8 cellular contexts compared by ENCODE assay signal in genomic region chr5:76818844-76819831, GRCh38. TPM values are rescaled to one million over a fixed set of nuclear protein-coding genes. Genes with fewer than 3 reads are reported as not detected.
A peak's percentile ranks its signal among the peaks of the same experiment; 100 is the strongest.
DNase-seq lines count a peak whose midpoint lies in the region; ATAC-seq and TF ChIP-seq lines count a peak whose summit lies in the region.

TSS of gene F2RL1 (plus strand) at chr5:76819030. CDS start at chr5:76819183, 153 bp downstream.

- H3K9me3 ChIP-seq in osteoblast (ENCODE audit: low read depth, low read length) (no peaks in the 10 kb centered on the region), upper lobe of left lung (no peaks in the 10 kb centered on the region)

- peak; percentile 90 for ATAC-seq in Right ventricle myocardium inferior
- ATAC-seq in upper lobe of left lung (ENCODE audit: low FRiP score in 2 of 2): peak; percentile 91
- ATAC-seq in HG03280 (IDR thresholded peaks at IDR 0.05; ENCODE audit: unreplicated experiment): no peak

- H3K4me3 ChIP-seq in osteoblast (ENCODE audit: insufficient read depth, low read length): peak within 1 kb of the TSS; percentile 79
- H3K4me3 ChIP-seq in upper lobe of left lung: peak within 1 kb of the TSS; percentile 25 to 65 (median 58)

- peak within 1 kb of the TSS; percentile 86 for H3K4me2 ChIP-seq in osteoblast (ENCODE audit: insufficient read depth, low read length)

- H3K4me1 Mint-ChIP-seq in activated naive CD4-positive, alpha-beta T cell treated with anti-CD3 and anti-CD28 coated beads, Interleukin-2, amount 50 U/mL, for 24 hours: peaks cover 12% of the 10 kb centered on the region

- H3K36me3 ChIP-seq in osteoblast (ENCODE audit: insufficient read depth, low read length): no peaks in the 10 kb centered on the region
- H3K36me3 ChIP-seq in upper lobe of left lung: no peaks in the 10 kb centered on the region

- H3K4me1 ChIP-seq in osteoblast (ENCODE audit: insufficient read depth, low read length) (peaks cover 22% of the 10 kb centered on the region), upper lobe of left lung (peaks cover 6 to 24% (median 14%) of the 10 kb centered on the region in 4 donors)

- peak within 1 kb of the TSS; percentile 82 for H3K4me3 Mint-ChIP-seq in activated naive CD4-positive, alpha-beta T cell treated with anti-CD3 and anti-CD28 coated beads, Interleukin-2, amount 50 U/mL, for 24 hours

- peaks cover 4% of the 10 kb centered on the region for H3K27me3 ChIP-seq in osteoblast (ENCODE audit: insufficient read depth, low read length)
- no peaks in the 10 kb centered on the region for H3K27me3 ChIP-seq in upper lobe of left lung

- CTCF ChIA-PET in HEK293T (lab: Yijun Ruan, JAX): interaction anchor here (0.5 to 0.7 kb wide), 3 partner anchors 31 to 50 kb away, joined by 3 to 5 read pairs (median 5); no protein-coding TSS in a partner anchor
- CTCF ChIA-PET in RWPE1 (lab: Yijun Ruan, JAX): interaction anchor here (0.6 to 2.1 kb wide), 7 partner anchors 12 to 1866 kb away, joined by 3 to 9 read pairs (median 6); no protein-coding TSS in a partner anchor

- H3K36me3 Mint-ChIP-seq in activated naive CD4-positive, alpha-beta T cell treated with anti-CD3 and anti-CD28 coated beads, Interleukin-2, amount 50 U/mL, for 24 hours: peaks cover 2% of the 10 kb centered on the region

- intact Hi-C loops in Right ventricle myocardium inferior (cut with DNase I): no loop called here

- no peaks in the 10 kb centered on the region for H3K9me3 Mint-ChIP-seq in activated naive CD4-positive, alpha-beta T cell treated with anti-CD3 and anti-CD28 coated beads, Interleukin-2, amount 50 U/mL, for 24 hours

- TF ChIP-seq POLR2A in upper lobe of left lung (IDR thresholded peaks at IDR 0.05): peak in 2 of 4 donors; percentile 35 to 67

- H3K79me2 ChIP-seq in osteoblast (ENCODE audit: insufficient read depth, low read length): no peaks in the 10 kb centered on the region

- H4K20me1 ChIP-seq in osteoblast (ENCODE audit: insufficient read depth, low read length): no peaks in the 10 kb centered on the region

- H3K27ac ChIP-seq in RWPE1 (peak within 1 kb of the TSS; percentile 86), osteoblast (ENCODE audit: low read depth, low read length) (peak within 1 kb of the TSS; percentile 36), upper lobe of left lung (peak within 1 kb of the TSS in 3 of 4 donors; percentile 20 to 72 (median 49))

- H3K27ac Mint-ChIP-seq in activated naive CD4-positive, alpha-beta T cell treated with anti-CD3 and anti-CD28 coated beads, Interleukin-2, amount 50 U/mL, for 24 hours: no peak within 1 kb of the TSS

- H3K27me3 Mint-ChIP-seq in activated naive CD4-positive, alpha-beta T cell treated with anti-CD3 and anti-CD28 coated beads, Interleukin-2, amount 50 U/mL, for 24 hours: peaks cover 4% of the 10 kb centered on the region

- peak within 1 kb of the TSS; percentile 33 for H2AFZ ChIP-seq in osteoblast (ENCODE audit: low read length)

- TF ChIP-seq CTCF in RWPE1 (conservative IDR thresholded peaks at IDR 0.05; ENCODE audit: low read depth): no peak
- TF ChIP-seq CTCF in osteoblast (IDR thresholded peaks at IDR 0.05; ENCODE audit: extremely low read depth, low read depth, low read length): no peak
- no peak for TF ChIP-seq CTCF in upper lobe of left lung (IDR thresholded peaks at IDR 0.05)

- peak; percentile 82 for DNase-seq in HEK293T (ENCODE audit: extremely low spot score)
- DNase-seq in RWPE1 (ENCODE audit: low spot score): peak; percentile 96
- DNase-seq in Right ventricle myocardium inferior (ENCODE audit: missing footprints): peak; percentile 84
- DNase-seq in osteoblast (ENCODE audit: insufficient read length, low spot score, missing footprints): peak; percentile 91
- peak; percentile 91 to 95 for DNase-seq in upper lobe of left lung
- DNase-seq in GF-D8 (lab: John Stamatoyannopoulos, UW): no peak

- 0 to 3% methylated on average over 16 to 63 of the region's 72 CpGs for WGBS in upper lobe of left lung, 2 donors

- POLR2A ChIA-PET in HEK293T (lab: Yijun Ruan, JAX) (interaction anchor here (0.7 to 2.8 kb wide), 4 partner anchors 11 to 29 kb away, joined by 3 to 11 read pairs (median 6); no protein-coding TSS in a partner anchor), RWPE1 (lab: Yijun Ruan, JAX; ENCODE audit: low non-redundant PET) (interaction anchor here (0.5 to 1.6 kb wide), 5 partner anchors 12 to 1623 kb away, joined by 3 to 8 read pairs (median 5); no protein-coding TSS in a partner anchor)

- TF ChIP-seq EP300 in upper lobe of left lung (IDR thresholded peaks at IDR 0.05): no peak

TF ChIP-seq in HEK293T, 16 proteins besides CTCF, POLR2A, EP300 and RAD21:
- peak; percentile 56 for TF ChIP-seq L3MBTL2 (conservative IDR thresholded peaks at IDR 0.05)
- no peak for TF ChIP-seq SUZ12 (IDR thresholded peaks at IDR 0.05)

RNA-seq across cellular contexts. Expression of gene F2RL1, which starts in this region (rescaled TPM):
- 0.73 TPM for total RNA-seq in Right ventricle myocardium inferior
- 1.8 and 5.3 TPM in 2 replicates for total RNA-seq in osteoblast
- 1 to 10 TPM; 2.1 to 9.7 (median 8.1) TPM for total RNA-seq in upper lobe of left lung

Comparison
In these comparisons a context has a peak if more than half of its experiments do, and no peak if none do; other contexts are left out.
1. Peak in DNase-seq and ATAC-seq in Right ventricle myocardium inferior; RNA of the gene not detected or under 1 TPM.
2. H3K27ac ChIP-seq: peak in every context shown above with its lines; median percentile 86 in RWPE1; 49 in upper lobe of left lung; 36 in osteoblast.